In the genomic region with DNA sequence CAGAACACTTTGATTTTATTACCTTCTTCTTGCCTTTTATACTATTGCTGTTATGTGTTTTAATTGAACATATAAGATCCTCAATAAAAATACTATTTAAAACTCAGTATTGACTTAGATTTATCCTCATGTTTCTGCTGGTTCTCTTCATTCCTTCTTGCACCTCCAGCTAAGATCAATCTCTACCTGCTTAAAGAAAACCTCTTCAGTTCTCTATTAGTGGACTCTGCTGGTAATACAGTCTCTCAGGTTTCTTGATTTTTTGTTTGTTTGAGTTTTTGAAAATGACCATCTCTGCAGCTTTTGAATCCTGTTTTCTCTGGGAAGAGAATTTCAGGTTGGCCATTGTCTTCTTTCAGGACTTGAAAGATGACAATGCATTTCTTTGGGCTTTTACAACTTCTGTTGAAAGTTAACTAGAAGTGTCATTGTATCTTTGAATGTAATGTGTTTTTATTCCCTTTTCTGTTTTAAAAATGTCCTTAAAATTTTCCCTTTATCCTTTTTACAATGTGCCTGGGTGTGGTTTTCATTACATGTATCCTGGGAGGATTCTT, we compare ENCODE assay signal across 17 cellular contexts. TPM values are rescaled to one million over a fixed set of nuclear protein-coding genes. Genes with fewer than 3 reads are reported as not detected.
DNase-seq lines count a peak whose midpoint lies in the region; ATAC-seq and TF ChIP-seq lines count a peak whose summit lies in the region.
"Had no signal": no experiment of that assay in that cellular context is flagged by ENCODE, and none has a peak within 500 bp of the region (broad histone marks: within the 10 kb centered on the region; RNA-seq: fewer than 3 reads in every experiment).

No MANE protein-coding gene starts in this region.

- no peaks in the 10 kb centered on the region for H3K79me2 ChIP-seq in MM.1S (ENCODE audit: low read length)

- peak overlapping the region in 3 of 11 experiments; percentile 65 to 80 (median 71); a peak in 4 of 22 replicates for H3K27ac ChIP-seq in BLaER1 treated with 17β-estradiol and CSF1 and Interleukin-3, amounts not matched to agents 10 nM and 100 nM
- no peak overlapping the region for H3K27ac ChIP-seq in MM.1S (ENCODE audit: low read length)
- H3K27ac ChIP-seq: heart right ventricle, tibial artery, VCaP had no signal

- H3K9me3 Mint-ChIP-seq in natural killer cell treated with Interleukin-12 subunit alpha and Interleukin-12 subunit beta and Interleukin-15 and Interleukin-18, amount 100 ng/mL, for 72 hours: no peaks in the 10 kb centered on the region
- H3K9me3 Mint-ChIP-seq: effector memory CD8-positive, alpha-beta T cell; stimulated activated effector memory CD8-positive, alpha-beta T cell treated with anti-CD3 and anti-CD28 coated beads, Interleukin-12 subunit alpha, Interleukin-12 subunit beta, amount 100 ng/mL, for 72 hours had no signal

- H3K4me1 ChIP-seq in BLaER1 treated with 17β-estradiol and CSF1 and Interleukin-3, amounts not matched to agents 10 nM and 100 nM: peaks cover 31 to 51% (median 36%) of the 10 kb centered on the region in 10 experiments
- H3K4me1 ChIP-seq in MM.1S (ENCODE audit: low read length): peaks cover 20% of the 10 kb centered on the region

- H3K4me2 ChIP-seq in BLaER1 treated with 17β-estradiol and CSF1 and Interleukin-3, amounts not matched to agents 10 nM and 100 nM: peak overlapping the region in 10 of 11 experiments; percentile 72 to 91 (median 84); a peak in 21 of 22 replicates
- no peak overlapping the region for H3K4me2 ChIP-seq in MM.1S (ENCODE audit: low read depth, low read length)

- peaks cover 3 to 11% of the 10 kb centered on the region in 2 donors for H3K27me3 Mint-ChIP-seq in natural killer cell treated with Interleukin-12 subunit alpha and Interleukin-12 subunit beta and Interleukin-15 and Interleukin-18, amount 100 ng/mL, for 72 hours

- peaks cover 28 to 32% of the 10 kb centered on the region in 2 donors for H3K4me1 Mint-ChIP-seq in natural killer cell treated with Interleukin-12 subunit alpha and Interleukin-12 subunit beta and Interleukin-15 and Interleukin-18, amount 100 ng/mL, for 72 hours (ENCODE audit: low read depth in 2 of 2)

- DNase-seq in SK-MEL-5 (ENCODE audit: low read depth, low spot score) (peak; percentile 15), MM.1S (no peak)
- no peak for DNase-seq in natural killer cell treated with Interleukin-12 subunit alpha and Interleukin-12 subunit beta and Interleukin-15 and Interleukin-18, amount 100 ng/mL, for 72 hours (ENCODE audit: low spot score)
- DNase-seq in activated naive CD4-positive, alpha-beta T cell treated with Interleukin-2 at 50 U/mL for 16 hours: no peak
- DNase-seq in stimulated activated CD4-positive, alpha-beta T cell treated with anti-CD3 and anti-CD28 coated beads, Interleukin-4, amount 100 ng/mL, for 1 hour: no peak
- DNase-seq: effector memory CD8-positive, alpha-beta T cell; heart right ventricle; NCI-H2029; NCI-H446; nucleus accumbens; tibial artery had no signal

- H3K27me3 ChIP-seq in BLaER1 treated with 17β-estradiol and CSF1 and Interleukin-3, amounts not matched to agents 10 nM and 100 nM: peaks cover 0 to 85% (median 0%) of the 10 kb centered on the region in 11 experiments; a peak in 6 of 22 replicates
- H3K27me3 ChIP-seq in MM.1S (replicated peaks; ENCODE audit: insufficient read depth, low read length): no peaks in the 10 kb centered on the region
- H3K27me3 ChIP-seq: tibial artery had no signal

- TF ChIP-seq CTCF in GM12872 (IDR thresholded peaks at IDR 0.05; ENCODE audit: insufficient read depth, low read depth, low read length) (peak; percentile 51), MM.1S (IDR thresholded peaks at IDR 0.05; ENCODE audit: low read length) (no peak)

- H3K4me3 ChIP-seq in BLaER1 treated with 17β-estradiol and CSF1 and Interleukin-3, amounts not matched to agents 10 nM and 100 nM: no peak overlapping the region
- H3K4me3 ChIP-seq in MM.1S (ENCODE audit: low read length): no peak overlapping the region
- H3K4me3 ChIP-seq: tibial artery had no signal

- H3K9me3 ChIP-seq in BLaER1 treated with 17β-estradiol and CSF1 and Interleukin-3, amounts not matched to agents 10 nM and 100 nM (replicated peaks in 1 of 11): peaks cover 0 to 12% (median 0%) of the 10 kb centered on the region in 11 experiments; a peak in 8 of 22 replicates
- H3K9me3 ChIP-seq in MM.1S (replicated peaks; ENCODE audit: insufficient read depth, low read length): no peaks in the 10 kb centered on the region
- H3K9me3 ChIP-seq: heart right ventricle, tibial artery had no signal

- no peak for ATAC-seq in natural killer cell treated with Interleukin-12 subunit alpha and Interleukin-12 subunit beta and Interleukin-15 and Interleukin-18, amount 100 ng/mL, for 72 hours
- ATAC-seq: effector memory CD8-positive, alpha-beta T cell; HCT116; Right ventricle myocardium inferior; stimulated activated effector memory CD8-positive, alpha-beta T cell treated with anti-CD3 and anti-CD28 coated beads, Interleukin-12 subunit alpha, Interleukin-12 subunit beta, amount 100 ng/mL, for 72 hours had no signal

- H3K27ac Mint-ChIP-seq in natural killer cell treated with Interleukin-12 subunit alpha and Interleukin-12 subunit beta and Interleukin-15 and Interleukin-18, amount 100 ng/mL, for 72 hours: peak overlapping the region; percentile 21 to 29

- H3K9me2 ChIP-seq in MM.1S (replicated peaks; ENCODE audit: insufficient read depth, low read length): no peaks in the 10 kb centered on the region

- in situ Hi-C loops in SK-MEL-5 (cut with HindIII; ENCODE audit: low pct_unique_long_range_greater_than_20kb, low sequenced_read_pairs): no loop called here

- H3F3A ChIP-seq in MM.1S (ENCODE audit: insufficient read depth, low read length): peaks cover 12% of the 10 kb centered on the region

- H2AFZ ChIP-seq in MM.1S (ENCODE audit: low read length): no peak overlapping the region

- no peaks in the 10 kb centered on the region for H3K36me3 Mint-ChIP-seq in natural killer cell treated with Interleukin-12 subunit alpha and Interleukin-12 subunit beta and Interleukin-15 and Interleukin-18, amount 100 ng/mL, for 72 hours
- H3K36me3 Mint-ChIP-seq: stimulated activated effector memory CD8-positive, alpha-beta T cell treated with anti-CD3 and anti-CD28 coated beads, Interleukin-12 subunit alpha, Interleukin-12 subunit beta, amount 100 ng/mL, for 72 hours had no signal

- no peaks in the 10 kb centered on the region for H3K36me3 ChIP-seq in BLaER1 treated with 17β-estradiol and CSF1 and Interleukin-3, amounts not matched to agents 10 nM and 100 nM
- no peaks in the 10 kb centered on the region for H3K36me3 ChIP-seq in MM.1S (replicated peaks; ENCODE audit: insufficient read depth, low read length)
- H3K36me3 ChIP-seq: heart right ventricle, tibial artery had no signal

- peaks cover 0 to 34% (median 0%) of the 10 kb centered on the region in 11 experiments; a peak in 7 of 22 replicates for H4K20me1 ChIP-seq in BLaER1 treated with 17β-estradiol and CSF1 and Interleukin-3, amounts not matched to agents 10 nM and 100 nM
- H4K20me1 ChIP-seq in MM.1S (ENCODE audit: insufficient read depth, low read length): no peaks in the 10 kb centered on the region

- peak overlapping the region in 3 of 11 experiments; percentile 40 to 57 (median 43); a peak in 2 of 22 replicates for H3K9ac ChIP-seq in BLaER1 treated with 17β-estradiol and CSF1 and Interleukin-3, amounts not matched to agents 10 nM and 100 nM
- no peak overlapping the region for H3K9ac ChIP-seq in MM.1S (ENCODE audit: low read length)

- H3K4me3 Mint-ChIP-seq in natural killer cell treated with Interleukin-12 subunit alpha and Interleukin-12 subunit beta and Interleukin-15 and Interleukin-18, amount 100 ng/mL, for 72 hours: peak overlapping the region; percentile 60

RNA-seq across cellular contexts. Expression of a gene that starts 29.8 kb away (rescaled TPM):
- 11.6 and 15.2 TPM in 2 replicates for total RNA-seq in SK-MEL-5 (2014; rRNA removed; shearing (Covaris generic))
- polyA plus RNA-seq in SK-MEL-5 (2015; cell fraction: cytosol; rRNA removed): 20.8 and 35.3 TPM in 2 replicates
- 28.3 and 48.2 TPM in 2 replicates for polyA plus RNA-seq in SK-MEL-5 (2015; cell fraction: nucleus; rRNA removed)
- 10 to 100 TPM; 44.6 to 47.3 TPM for total RNA-seq in natural killer cell treated with Interleukin-12 subunit alpha and Interleukin-12 subunit beta and Interleukin-15 and Interleukin-18, amount 100 ng/mL, for 72 hours
